16 cellular contexts compared by ENCODE assay signal in genomic region chr9:127155314-127155713, GRCh38. TPM values are rescaled to one million over a fixed set of nuclear protein-coding genes. Genes with fewer than 3 reads are reported as not detected.
DNase-seq lines count a peak whose midpoint lies in the region; ATAC-seq and TF ChIP-seq lines count a peak whose summit lies in the region.
"Had no signal": no experiment of that assay in that cellular context is flagged by ENCODE, and none has a peak within 500 bp of the region (broad histone marks: within the 10 kb centered on the region; RNA-seq: fewer than 3 reads in every experiment).

No MANE protein-coding gene starts in this region.

- H3K4me3 Mint-ChIP-seq in activated naive CD8-positive, alpha-beta T cell: no peak overlapping the region
- no peak overlapping the region for H3K4me3 Mint-ChIP-seq in activated naive CD8-positive, alpha-beta T cell treated with anti-CD3 and anti-CD28 coated beads, Interleukin-2, amount 50 U/mL, for 24 hours
- H3K4me3 Mint-ChIP-seq in progenitor cell of endocrine pancreas (ENCODE audit: low read depth) (no peak overlapping the region), type B pancreatic cell (no peak overlapping the region)
- H3K4me3 Mint-ChIP-seq: activated naive CD4-positive, alpha-beta T cell treated with anti-CD3 and anti-CD28 coated beads, Interleukin-2, amount 50 U/mL, for 24 hours had no signal

- peak overlapping the region in 57 of 59 donors; percentile 44 to 87 (median 79) for H3K27ac ChIP-seq in dorsolateral prefrontal cortex

- no peak for TF ChIP-seq CTCF in dorsolateral prefrontal cortex (IDR thresholded peaks at IDR 0.05 in 54 of 56, conservative IDR thresholded peaks at IDR 0.05 in 2 of 56; ENCODE audit: low read depth in 1 of 56, partially characterized antibody in 56 of 56)
- TF ChIP-seq CTCF in progenitor cell of endocrine pancreas (IDR thresholded peaks at IDR 0.05; ENCODE audit: unreplicated experiment): no peak
- no peak for TF ChIP-seq CTCF in type B pancreatic cell (conservative IDR thresholded peaks at IDR 0.05)

- intact Hi-C loops in dorsolateral prefrontal cortex (cut with DNase I): no loop called here

- H3K27me3 ChIP-seq in dorsolateral prefrontal cortex: no peaks in the 10 kb centered on the region

- no peaks in the 10 kb centered on the region for H3K4me1 Mint-ChIP-seq in activated naive CD8-positive, alpha-beta T cell (ENCODE audit: low read depth)
- H3K4me1 Mint-ChIP-seq in activated naive CD8-positive, alpha-beta T cell treated with anti-CD3 and anti-CD28 coated beads, Interleukin-2, amount 50 U/mL, for 24 hours: peaks cover 14% of the 10 kb centered on the region
- H3K4me1 Mint-ChIP-seq in progenitor cell of endocrine pancreas (ENCODE audit: low read depth): no peaks in the 10 kb centered on the region
- H3K4me1 Mint-ChIP-seq in type B pancreatic cell (ENCODE audit: unreplicated experiment): peaks cover 22% of the 10 kb centered on the region

- H3K4me3 ChIP-seq in dorsolateral prefrontal cortex: peak overlapping the region in 3 of 59 donors; percentile 1 to 19 (median 18)
- H3K4me3 ChIP-seq: K562 had no signal

- peak overlapping the region; percentile 18 for H3K27ac Mint-ChIP-seq in activated naive CD8-positive, alpha-beta T cell
- H3K27ac Mint-ChIP-seq in activated naive CD8-positive, alpha-beta T cell treated with anti-CD3 and anti-CD28 coated beads, Interleukin-2, amount 50 U/mL, for 24 hours: no peak overlapping the region
- peak overlapping the region; percentile 15 for H3K27ac Mint-ChIP-seq in progenitor cell of endocrine pancreas
- H3K27ac Mint-ChIP-seq in type B pancreatic cell: peak overlapping the region; percentile 39
- H3K27ac Mint-ChIP-seq: activated naive CD4-positive, alpha-beta T cell treated with anti-CD3 and anti-CD28 coated beads, Interleukin-2, amount 50 U/mL, for 24 hours had no signal

- no peaks in the 10 kb centered on the region for H3K36me3 Mint-ChIP-seq in activated naive CD8-positive, alpha-beta T cell
- H3K36me3 Mint-ChIP-seq in activated naive CD8-positive, alpha-beta T cell treated with anti-CD3 and anti-CD28 coated beads, Interleukin-2, amount 50 U/mL, for 24 hours (ENCODE audit: low read depth): no peaks in the 10 kb centered on the region
- H3K36me3 Mint-ChIP-seq in progenitor cell of endocrine pancreas (ENCODE audit: insufficient read depth): no peaks in the 10 kb centered on the region
- H3K36me3 Mint-ChIP-seq in type B pancreatic cell: no peaks in the 10 kb centered on the region
- H3K36me3 Mint-ChIP-seq: activated naive CD4-positive, alpha-beta T cell treated with anti-CD3 and anti-CD28 coated beads, Interleukin-2, amount 50 U/mL, for 24 hours; CD8-positive, alpha-beta memory T cell had no signal

- peaks cover 2% of the 10 kb centered on the region for H3K27me3 Mint-ChIP-seq in activated naive CD8-positive, alpha-beta T cell
- H3K27me3 Mint-ChIP-seq in activated naive CD8-positive, alpha-beta T cell treated with anti-CD3 and anti-CD28 coated beads, Interleukin-2, amount 50 U/mL, for 24 hours: no peaks in the 10 kb centered on the region
- H3K27me3 Mint-ChIP-seq in progenitor cell of endocrine pancreas: no peaks in the 10 kb centered on the region
- no peaks in the 10 kb centered on the region for H3K27me3 Mint-ChIP-seq in type B pancreatic cell
- H3K27me3 Mint-ChIP-seq: activated B cell treated with CpG ODN at 0.5 μM for 24 hours; activated naive CD4-positive, alpha-beta T cell treated with anti-CD3 and anti-CD28 coated beads, Interleukin-2, amount 50 U/mL, for 24 hours had no signal

- ATAC-seq in activated naive CD8-positive, alpha-beta T cell treated with anti-CD3 and anti-CD28 coated beads, Interleukin-2, amount 50 U/mL, for 24 hours: no peak
- ATAC-seq in GM21737 (IDR thresholded peaks at IDR 0.05; ENCODE audit: unreplicated experiment): no peak
- ATAC-seq in HG02798 (IDR thresholded peaks at IDR 0.05; ENCODE audit: poor library complexity, unreplicated experiment): no peak
- ATAC-seq in GM19452 (IDR thresholded peaks at IDR 0.05; ENCODE audit: unreplicated experiment): no peak
- ATAC-seq: K562, Panc1 had no signal

- H3K9me3 Mint-ChIP-seq in activated naive CD8-positive, alpha-beta T cell (ENCODE audit: low read depth): no peaks in the 10 kb centered on the region
- no peaks in the 10 kb centered on the region for H3K9me3 Mint-ChIP-seq in activated naive CD8-positive, alpha-beta T cell treated with anti-CD3 and anti-CD28 coated beads, Interleukin-2, amount 50 U/mL, for 24 hours
- H3K9me3 Mint-ChIP-seq in progenitor cell of endocrine pancreas (ENCODE audit: low read depth) (no peaks in the 10 kb centered on the region), type B pancreatic cell (no peaks in the 10 kb centered on the region)
- H3K9me3 Mint-ChIP-seq: activated B cell treated with CpG ODN at 0.5 μM for 24 hours; activated naive CD4-positive, alpha-beta T cell treated with anti-CD3 and anti-CD28 coated beads, Interleukin-2, amount 50 U/mL, for 24 hours; CD8-positive, alpha-beta memory T cell had no signal

- no peak for DNase-seq in activated naive CD8-positive, alpha-beta T cell treated with anti-CD3 and anti-CD28 coated beads, Interleukin-2, amount 50 U/mL, for 24 hours
- peak in 1 of 10 donors; percentile 20 for DNase-seq in dorsolateral prefrontal cortex
- DNase-seq in progenitor cell of endocrine pancreas (ENCODE audit: low spot score, unreplicated experiment): no peak
- peak; percentile 44 for DNase-seq in type B pancreatic cell (ENCODE audit: extremely low spot score, unreplicated experiment)
- DNase-seq: activated B cell treated with CpG ODN at 0.5 μM for 24 hours; CD8-positive, alpha-beta memory T cell; GOT3; mammary epithelial cell; NCI-H146 had no signal

RNA-seq across cellular contexts. Expression of gene ANGPTL2, which starts 32.9 kb away (rescaled TPM):
- total RNA-seq in dorsolateral prefrontal cortex (10 to 100 TPM in 30 of 120 experiments, 1 to 10 TPM in 90; 1.8 to 27.8 (median 7.2) TPM), progenitor cell of endocrine pancreas (4.7 and 5.3 TPM in 2 replicates), type B pancreatic cell (ENCODE audit: low replicate concordance) (5.4 and 20.6 TPM in 2 replicates)
- total RNA-seq: activated B cell treated with CpG ODN at 0.5 μM for 24 hours; CD8-positive, alpha-beta memory T cell; K562 had no signal
